ENCODE assay signal across 21 cellular contexts in genomic region chr1:5913876-5914275, GRCh38.
DNase-seq lines count a peak whose midpoint lies in the region; ATAC-seq and TF ChIP-seq lines count a peak whose summit lies in the region.
"Had no signal": no experiment of that assay in that cellular context is flagged by ENCODE, and none has a peak within 500 bp of the region (broad histone marks: within the 10 kb centered on the region; RNA-seq: fewer than 3 reads in every experiment).

No MANE protein-coding gene starts in this region.

- no peak overlapping the region for H3K27ac Mint-ChIP-seq in activated CD8-positive, alpha-beta memory T cell treated with anti-CD3 and anti-CD28 coated beads, Interleukin-2, amount 10 ng/mL, durations not matched to agents 7 days and 5 days
- no peak overlapping the region for H3K27ac Mint-ChIP-seq in type B pancreatic cell

- H3K9me3 ChIP-seq in osteoblast (ENCODE audit: low read depth, low read length), result no peaks in the 10 kb centered on the region
- H3K9me3 ChIP-seq: SJCRH30 had no signal

- H3K27me3 ChIP-seq in osteoblast (ENCODE audit: insufficient read depth, low read length), result no peaks in the 10 kb centered on the region
- H3K27me3 ChIP-seq: SJCRH30 had no signal

- no peaks in the 10 kb centered on the region for H3K9me3 Mint-ChIP-seq in activated CD8-positive, alpha-beta memory T cell treated with anti-CD3 and anti-CD28 coated beads, Interleukin-2, amount 10 ng/mL, durations not matched to agents 7 days and 5 days (ENCODE audit: low read depth)
- H3K9me3 Mint-ChIP-seq in type B pancreatic cell, result no peaks in the 10 kb centered on the region

- H4K20me1 ChIP-seq in osteoblast (ENCODE audit: insufficient read depth, low read length), result peaks cover 2% of the 10 kb centered on the region

- no peaks in the 10 kb centered on the region for H3K79me2 ChIP-seq in osteoblast (ENCODE audit: insufficient read depth, low read length)

- no peak overlapping the region for H3K4me3 Mint-ChIP-seq in activated CD8-positive, alpha-beta memory T cell treated with anti-CD3 and anti-CD28 coated beads, Interleukin-2, amount 10 ng/mL, durations not matched to agents 7 days and 5 days
- no peak overlapping the region for H3K4me3 Mint-ChIP-seq in type B pancreatic cell

- peak; percentile 31 for DNase-seq in activated CD8-positive, alpha-beta memory T cell treated with anti-CD3 and anti-CD28 coated beads, Interleukin-2, amount 10 ng/mL, durations not matched to agents 7 days and 5 days
- no peak for DNase-seq in activated CD8-positive, alpha-beta memory T cell treated with anti-CD3 and anti-CD28 coated beads, Interleukin-2, amount 50 U/mL, for 4 hours
- DNase-seq in coronary artery (ENCODE audit: low spot score) (peak; percentile 36), osteoblast (ENCODE audit: insufficient read length, low spot score, missing footprints) (peak; percentile 51), type B pancreatic cell (ENCODE audit: extremely low spot score, unreplicated experiment) (peak; percentile 37), HuH-7.5 (ENCODE audit: low spot score) (no peak)
- DNase-seq: AML-193, DMS53, GF-D8, Kasumi-1, NCI-H187 treated with DMSO at 0.1 percent for 48 hours, NCI-H2107, NCI-H446 treated with DMSO at 0.1 percent for 48 hours, NCI-H526 treated with DMSO at 0.1 percent for 48 hours, OCI-M1, SJCRH30 had no signal

- no peak overlapping the region for H2AFZ ChIP-seq in osteoblast (ENCODE audit: low read length)

- TF ChIP-seq CTCF in coronary artery (IDR thresholded peaks at IDR 0.05) (no peak), osteoblast (IDR thresholded peaks at IDR 0.05; ENCODE audit: extremely low read depth, low read depth, low read length) (no peak), type B pancreatic cell (conservative IDR thresholded peaks at IDR 0.05) (no peak)

- no peaks in the 10 kb centered on the region for H3K36me3 Mint-ChIP-seq in activated CD8-positive, alpha-beta memory T cell treated with anti-CD3 and anti-CD28 coated beads, Interleukin-2, amount 10 ng/mL, durations not matched to agents 7 days and 5 days
- H3K36me3 Mint-ChIP-seq in type B pancreatic cell, result peaks cover 9% of the 10 kb centered on the region

- CTCF ChIA-PET in activated CD8-positive, alpha-beta memory T cell treated with anti-CD3 and anti-CD28 coated beads, Interleukin-2, amount 10 ng/mL, durations not matched to agents 7 days and 5 days (lab: Charles Lee), result interaction anchor here (0.8 kb wide), 1 partner anchor 33 kb away, joined by 3 read pairs; no protein-coding TSS in a partner anchor

- H3K27ac ChIP-seq in coronary artery (no peak overlapping the region), osteoblast (ENCODE audit: low read depth, low read length) (no peak overlapping the region)
- H3K27ac ChIP-seq: 22Rv1, C4-2B, SJCRH30 had no signal

- H3K4me1 ChIP-seq in osteoblast (ENCODE audit: insufficient read depth, low read length), result peaks cover 6% of the 10 kb centered on the region
- H3K4me1 ChIP-seq: SJCRH30 had no signal

- peaks cover 7% of the 10 kb centered on the region for H3K4me1 Mint-ChIP-seq in activated CD8-positive, alpha-beta memory T cell treated with anti-CD3 and anti-CD28 coated beads, Interleukin-2, amount 10 ng/mL, durations not matched to agents 7 days and 5 days
- H3K4me1 Mint-ChIP-seq in type B pancreatic cell (ENCODE audit: unreplicated experiment), result peaks cover 28% of the 10 kb centered on the region

- H3K4me2 ChIP-seq in osteoblast (ENCODE audit: insufficient read depth, low read length), result no peak overlapping the region

- ATAC-seq in activated CD8-positive, alpha-beta memory T cell treated with anti-CD3 and anti-CD28 coated beads, Interleukin-2, amount 10 ng/mL, durations not matched to agents 7 days and 5 days, result no peak
- ATAC-seq in GM18520 (IDR thresholded peaks at IDR 0.05; ENCODE audit: unreplicated experiment), result no peak
- no peak for ATAC-seq in HG03460 (IDR thresholded peaks at IDR 0.05; ENCODE audit: unreplicated experiment)
- ATAC-seq: HCT116 had no signal

- H3K4me3 ChIP-seq in coronary artery, result no peak overlapping the region
- H3K4me3 ChIP-seq in osteoblast (ENCODE audit: insufficient read depth, low read length), result no peak overlapping the region
- H3K4me3 ChIP-seq: SJCRH30 had no signal

- no peaks in the 10 kb centered on the region for H3K27me3 Mint-ChIP-seq in activated CD8-positive, alpha-beta memory T cell treated with anti-CD3 and anti-CD28 coated beads, Interleukin-2, amount 10 ng/mL, durations not matched to agents 7 days and 5 days
- H3K27me3 Mint-ChIP-seq in type B pancreatic cell, result no peaks in the 10 kb centered on the region

- no peaks in the 10 kb centered on the region for H3K36me3 ChIP-seq in osteoblast (ENCODE audit: insufficient read depth, low read length)
- H3K36me3 ChIP-seq: SJCRH30 had no signal

Comparison
In these comparisons a context has a peak if more than half of its experiments do, and no peak if none do; other contexts are left out.
1. DNase-seq: peak in activated CD8-positive, alpha-beta memory T cell treated with anti-CD3 and anti-CD28 coated beads, Interleukin-2, amount 10 ng/mL, durations not matched to agents 7 days and 5 days (single experiment), coronary artery (single experiment), osteoblast (single experiment) and type B pancreatic cell (single experiment); none in activated CD8-positive, alpha-beta memory T cell treated with anti-CD3 and anti-CD28 coated beads, Interleukin-2, amount 50 U/mL, for 4 hours (single experiment) and HuH-7.5 (single experiment).